In genomic region chr5:171639966-171640365, GRCh38 we compare ENCODE assay signal across 22 cellular contexts.
DNase-seq lines count a peak whose midpoint lies in the region; TF ChIP-seq lines count a peak whose summit lies in the region.
"Had no signal": no experiment of that assay in that cellular context is flagged by ENCODE, and none has a peak within 500 bp of the region (broad histone marks: within the 10 kb centered on the region; RNA-seq: fewer than 3 reads in every experiment).

No MANE protein-coding gene starts in this region.

- POLR2A ChIA-PET in HEK293T (lab: Yijun Ruan, JAX) = no interaction called here

- peak in 2 of 3 experiments; percentile 15 to 46 for DNase-seq in NCI-H1417 (lab: John Stamatoyannopoulos, UW)
- no peak for DNase-seq in NCI-H1417 treated with DMSO at 0.1 percent for 48 hours (lab: John Stamatoyannopoulos, UW)
- DNase-seq in ELR (ENCODE audit: low read depth) = peak; percentile 46
- peak; percentile 11 for DNase-seq in amniotic epithelial cell (ENCODE audit: low read depth)
- peak; percentile 38 for DNase-seq in foreskin melanocyte
- DNase-seq in HEK293T (ENCODE audit: extremely low spot score) = no peak
- no peak for DNase-seq in ascending aorta (ENCODE audit: low spot score in 2 of 2)
- no peak for DNase-seq in NCI-H1436 (lab: John Stamatoyannopoulos, UW)
- DNase-seq: CD8-positive, alpha-beta T cell; DMS79; GDM1; KG1; NCI-H1092; NCI-H1694 treated with DMSO at 0.1 percent for 48 hours; NCI-H2107; NCI-H226; NCI-H526; OCI-M1; SJCRH30 had no signal

- H3K27me3 ChIP-seq in ascending aorta = no peaks in the 10 kb centered on the region
- H3K27me3 ChIP-seq: SJCRH30 had no signal

- no peak overlapping the region for H3K4me3 ChIP-seq in ascending aorta
- H3K4me3 ChIP-seq: GM12878, GM23338, SJCRH30 had no signal

- CTCF ChIA-PET in HEK293T (lab: Yijun Ruan, JAX) = interaction anchor here (1.2 to 1.4 kb wide), 3 partner anchors 9 to 14 kb away, joined by 3 to 4 read pairs (median 3); no protein-coding TSS in a partner anchor

- H3K9me3 ChIP-seq in ascending aorta = no peaks in the 10 kb centered on the region
- H3K9me3 ChIP-seq: SJCRH30 had no signal

- peaks cover 0 to 13% of the 10 kb centered on the region in 2 donors for H3K4me1 ChIP-seq in ascending aorta
- H3K4me1 ChIP-seq: SJCRH30 had no signal

- H3K27ac ChIP-seq in ascending aorta = no peak overlapping the region
- H3K27ac ChIP-seq: 22Rv1, SJCRH30 had no signal

- intact Hi-C loops in ascending aorta (cut with DNase I) = no loop called here

- H3K36me3 ChIP-seq in ascending aorta = no peaks in the 10 kb centered on the region
- H3K36me3 ChIP-seq: SJCRH30 had no signal

- no peak for TF ChIP-seq CTCF in ascending aorta (IDR thresholded peaks at IDR 0.05)

TF ChIP-seq in HEK293T, 16 proteins besides CTCF, POLR2A, EP300 and RAD21:
- no peak for TF ChIP-seq LEF1 (IDR thresholded peaks at IDR 0.05; ENCODE audit: borderline replicate concordance)
- no peak for TF ChIP-seq PKNOX1 (IDR thresholded peaks at IDR 0.05)
- no peak for TF ChIP-seq FOXA1 (IDR thresholded peaks at IDR 0.05)
- TF ChIP-seq L3MBTL2 (conservative IDR thresholded peaks at IDR 0.05) = no peak
- no peak for TF ChIP-seq NFRKB (IDR thresholded peaks at IDR 0.05)

Comparison
In these comparisons a context has a peak if more than half of its experiments do, and no peak if none do; other contexts are left out.
1. DNase-seq: peak in NCI-H1417 (2 of 3), ELR (single experiment), amniotic epithelial cell (single experiment) and foreskin melanocyte (single experiment); none in NCI-H1417 treated with DMSO at 0.1 percent for 48 hours (single experiment), HEK293T (single experiment), ascending aorta (0 of 2) and NCI-H1436 (single experiment).